8 cellular contexts compared by ENCODE assay signal in genomic region chr16:68022728-68023537, GRCh38. TPM values are rescaled to one million over a fixed set of nuclear protein-coding genes. Genes with fewer than 3 reads are reported as not detected.
A peak's percentile ranks its signal among the peaks of the same experiment; 100 is the strongest.
DNase-seq lines count a peak whose midpoint lies in the region; ATAC-seq and TF ChIP-seq lines count a peak whose summit lies in the region.

Gene DDX28 (minus strand): TSS chr16:68023232. CDS start chr16:68023202, 30 bp downstream.
Gene DUS2 (plus strand): TSS chr16:68023284. CDS start chr16:68038024, 14,740 bp downstream.

- H3K9me3 ChIP-seq in heart right ventricle (no peaks in the 10 kb centered on the region), transverse colon (no peaks in the 10 kb centered on the region)

- 0 to 1% (median 1%) methylated on average over 83 to 84 of the region's 84 CpGs for WGBS in adipose tissue, 3 donors
- WGBS in heart right ventricle, 2 donors: 1% methylated on average over 84 of the region's 84 CpGs
- 0% methylated on average over 54 of the region's 84 CpGs; no CpG with 5 or more reads in 1 of the 2 donors for WGBS in transverse colon (ENCODE audit: low coverage in 1 of 2), 2 donors

- in situ Hi-C loops in transverse colon (cut with MboI; ENCODE audit: low pct_ligation_motif_present in 1 of 4, low pct_unique_long_range_greater_than_20kb in 1 of 4, low sequenced_read_pairs in 3 of 4): no loop called here

- H3K4me3 ChIP-seq in GM12875 (ENCODE audit: low read depth, low read length): peak within 1 kb of the TSS; percentile 60
- peak within 1 kb of the TSS; percentile 73 to 100 (median 98) for H3K4me3 ChIP-seq in heart right ventricle
- H3K4me3 ChIP-seq in transverse colon: peak within 1 kb of the TSS; percentile 81 to 95 (median 87)

- intact Hi-C loops in heart right ventricle (cut with DNase I): loop anchor here in 1 of 10 donors (5.0 kb wide), 2 partner anchors 36 to 141 kb away; partner anchors contain the start of gene NRN1L
- intact Hi-C loops in transverse colon (cut with DNase I; ENCODE audit: low total_unique reads): no loop called here

- H3K36me3 ChIP-seq in heart right ventricle: peaks cover 0 to 35% (median 0%) of the 10 kb centered on the region in 9 donors
- peaks cover 0 to 2% (median 0%) of the 10 kb centered on the region in 4 donors for H3K36me3 ChIP-seq in transverse colon

- TF ChIP-seq CTCF in GM12875 (IDR thresholded peaks at IDR 0.05; ENCODE audit: borderline replicate concordance, insufficient read depth, low read depth, low read length): no peak
- TF ChIP-seq CTCF in heart right ventricle (IDR thresholded peaks at IDR 0.05): no peak
- TF ChIP-seq CTCF in transverse colon (IDR thresholded peaks at IDR 0.05): peak in 1 of 5 experiments; percentile 30

- ATAC-seq in HG02759 (IDR thresholded peaks at IDR 0.05; ENCODE audit: unreplicated experiment) (peak; percentile 89), heart right ventricle (peak; percentile 96 to 99 (median 98))

- DNase-seq in NCI-H1436 (lab: John Stamatoyannopoulos, UW): peak; percentile 85
- peak; percentile 74 to 91 (median 86) for DNase-seq in T-helper 1 cell
- peak; percentile 93 to 94 for DNase-seq in heart right ventricle
- peak; percentile 86 for DNase-seq in pons (ENCODE audit: low spot score)
- peak; percentile 95 for DNase-seq in transverse colon

- peak; percentile 66 for TF ChIP-seq POLR2A in transverse colon (IDR thresholded peaks at IDR 0.05)

- H3K4me1 ChIP-seq in heart right ventricle (peaks cover 5 to 33% (median 27%) of the 10 kb centered on the region in 9 donors), transverse colon (peaks cover 8 to 27% (median 21%) of the 10 kb centered on the region in 4 donors)

- peak; percentile 47 for TF ChIP-seq EP300 in transverse colon (IDR thresholded peaks at IDR 0.05; ENCODE audit: low read depth)

- H3K27me3 ChIP-seq in heart right ventricle (no peaks in the 10 kb centered on the region), transverse colon (no peaks in the 10 kb centered on the region)

- H3K27ac ChIP-seq in adipose tissue (ENCODE audit: low read depth, low read length) (peak within 1 kb of the TSS; percentile 80), heart right ventricle (peak within 1 kb of the TSS; percentile 61 to 92 (median 84)), transverse colon (peak within 1 kb of the TSS; percentile 80 to 91 (median 88))

RNA-seq across cellular contexts. Expression of gene DDX28, which starts in this region (rescaled TPM):
- 10 to 100 TPM in 1 of 3 donors, 1 to 10 TPM in 2; 4.8 to 15.5 (median 5.5) TPM for polyA plus RNA-seq in adipose tissue
- total RNA-seq in heart right ventricle: 10 to 100 TPM in 4 of 10 donors, 1 to 10 TPM in 6; 8.4 to 13.1 (median 9.7) TPM
- polyA plus RNA-seq in heart right ventricle: 1 to 10 TPM; 5.3 to 9.6 TPM
- 10 to 100 TPM in 1 of 4 donors, 1 to 10 TPM in 3; 4.8 to 13.1 (median 6.2) TPM for total RNA-seq in transverse colon

RNA-seq across cellular contexts. Expression of gene DUS2, which starts in this region (rescaled TPM):
- polyA plus RNA-seq in adipose tissue (1 to 10 TPM; 3.5 to 9.0 (median 8.8) TPM), heart right ventricle (1 to 10 TPM; 4.2 to 9.6 TPM)
- total RNA-seq in heart right ventricle (10 to 100 TPM in 2 of 10 donors, 1 to 10 TPM in 8; 4.8 to 13.1 (median 7.2) TPM), transverse colon (10 to 100 TPM in 3 of 4 donors, 1 to 10 TPM in 1; 9.2 to 13.1 (median 11.2) TPM)

Comparison
In these comparisons a context has a peak if more than half of its experiments do, and no peak if none do; other contexts are left out.
1. Peak in every context shown above with its lines: DNase-seq, ATAC-seq, H3K4me3 ChIP-seq and H3K27ac ChIP-seq.